ENCODE assay signal across 8 cellular contexts in genomic region chr4:82613111-82613510, GRCh38.
"Had no signal": no experiment of that assay in that cellular context is flagged by ENCODE, and none has a peak within 500 bp of the region (broad histone marks: within the 10 kb centered on the region; RNA-seq: fewer than 3 reads in every experiment).

No MANE protein-coding gene starts in this region.

- H3K4me3 ChIP-seq: GM12878 had no signal

- DNase-seq: GDM1, GF-D8 had no signal

- FAIRE-seq: G401.6, GM12878, GM12891, GM12892, GM18507, GM19239 had no signal

- ATAC-seq: GM12878 had no signal
